Comparison of ENCODE assay signal across 16 cellular contexts in genomic region chr10:470339-471003, GRCh38.
DNase-seq lines count a peak whose midpoint lies in the region; ATAC-seq lines count a peak whose summit lies in the region.
"Had no signal": no experiment of that assay in that cellular context is flagged by ENCODE, and none has a peak within 500 bp of the region (broad histone marks: within the 10 kb centered on the region; RNA-seq: fewer than 3 reads in every experiment).

No MANE protein-coding gene starts in this region.

- no peak overlapping the region for H3K4ac ChIP-seq in neuronal stem cell (ENCODE audit: low read length)

- H3K23ac ChIP-seq in neuronal stem cell (ENCODE audit: low read depth, low read length, poor library complexity), result peak overlapping the region; percentile 73

- H2BK5ac ChIP-seq in neuronal stem cell (ENCODE audit: low read length), result no peak overlapping the region

- no peak for ATAC-seq in HG02973 (IDR thresholded peaks at IDR 0.05; ENCODE audit: unreplicated experiment)
- ATAC-seq: HCT116 had no signal

- no peak overlapping the region for H2AK5ac ChIP-seq in neuronal stem cell (ENCODE audit: low read depth, low read length)

- no peaks in the 10 kb centered on the region for H3K9me3 Mint-ChIP-seq in activated naive CD4-positive, alpha-beta T cell treated with anti-CD3 and anti-CD28 coated beads, Interleukin-2, amount 50 U/mL, for 24 hours
- H3K9me3 Mint-ChIP-seq: memory B cell had no signal

- no peak overlapping the region for H2BK120ac ChIP-seq in neuronal stem cell (ENCODE audit: low read depth, low read length)

- H3K18ac ChIP-seq in neuronal stem cell (ENCODE audit: low read length), result no peak overlapping the region

- no peaks in the 10 kb centered on the region for H3K4me1 ChIP-seq in neuronal stem cell (ENCODE audit: control insufficient read depth in 2 of 2, insufficient read depth in 1 of 2, low read depth in 1 of 2, low read length in 2 of 2)
- H3K4me1 ChIP-seq: SJSA1, uterus had no signal

- H4K8ac ChIP-seq in neuronal stem cell (ENCODE audit: low read depth, low read length), result no peak overlapping the region

- H3K36me3 ChIP-seq in neuronal stem cell (replicated peaks in 1 of 2; ENCODE audit: control insufficient read depth in 2 of 2, insufficient read depth in 2 of 2, low read length in 2 of 2), result peaks cover 25 to 65% of the 10 kb centered on the region in 2 donors
- H3K36me3 ChIP-seq in H7 (replicated peaks; ENCODE audit: control insufficient read depth, insufficient read depth, low read length), result no peaks in the 10 kb centered on the region
- H3K36me3 ChIP-seq: uterus had no signal

- peaks cover 28% of the 10 kb centered on the region for H3K4me1 Mint-ChIP-seq in activated naive CD4-positive, alpha-beta T cell treated with anti-CD3 and anti-CD28 coated beads, Interleukin-2, amount 50 U/mL, for 24 hours
- H3K4me1 Mint-ChIP-seq: memory B cell had no signal

- peaks cover 0 to 2% of the 10 kb centered on the region in 2 donors for H3K9me3 ChIP-seq in neuronal stem cell (replicated peaks in 1 of 2; ENCODE audit: control insufficient read depth in 2 of 2, insufficient read depth in 1 of 2, low read depth in 1 of 2, low read length in 2 of 2)
- H3K9me3 ChIP-seq: SJSA1, uterus had no signal

- H3K27ac ChIP-seq in neuronal stem cell (replicated peaks; ENCODE audit: low read length), result no peak overlapping the region
- H3K27ac ChIP-seq: SJSA1, uterus had no signal

- peaks cover 12% of the 10 kb centered on the region for H3K36me3 Mint-ChIP-seq in activated naive CD4-positive, alpha-beta T cell treated with anti-CD3 and anti-CD28 coated beads, Interleukin-2, amount 50 U/mL, for 24 hours

- peak overlapping the region; percentile 71 for H3K27ac Mint-ChIP-seq in activated naive CD4-positive, alpha-beta T cell treated with anti-CD3 and anti-CD28 coated beads, Interleukin-2, amount 50 U/mL, for 24 hours
- H3K27ac Mint-ChIP-seq: memory B cell had no signal

- H3K27me3 ChIP-seq in neuronal stem cell (ENCODE audit: control insufficient read depth in 3 of 3, insufficient read depth in 3 of 3, low read depth in 1 of 3, low read length in 3 of 3) (no peaks in the 10 kb centered on the region), H7 (ENCODE audit: control insufficient read depth, insufficient read depth, low read length) (no peaks in the 10 kb centered on the region)
- H3K27me3 ChIP-seq: SJSA1, uterus had no signal

- H3K79me1 ChIP-seq in neuronal stem cell (ENCODE audit: low read depth, low read length), result peaks cover 2% of the 10 kb centered on the region

- peak; percentile 73 for DNase-seq in Jurkat, Clone E6-1 (ENCODE audit: low read depth, low spot score)
- peak; percentile 18 to 24 for DNase-seq in activated CD4-positive, alpha-beta T cell treated with anti-CD3 and anti-CD28 coated beads, Interleukin-2, amount 50 U/mL, for 4 hours
- no peak for DNase-seq in neuronal stem cell (ENCODE audit: low spot score)
- DNase-seq in H7, result no peak
- no peak for DNase-seq in pons (ENCODE audit: low spot score)
- no peak for DNase-seq in NCI-H128 (lab: John Stamatoyannopoulos, UW; ENCODE audit: unreplicated experiment)
- DNase-seq: amygdala, DMS 273 treated with DMSO at 0.1 percent for 48 hours, NCI-H2107, occipital lobe, uterus had no signal

- no peaks in the 10 kb centered on the region for H3K27me3 Mint-ChIP-seq in activated naive CD4-positive, alpha-beta T cell treated with anti-CD3 and anti-CD28 coated beads, Interleukin-2, amount 50 U/mL, for 24 hours

- no peak overlapping the region for H4K91ac ChIP-seq in neuronal stem cell (ENCODE audit: low read depth, low read length, poor library complexity)

- H2AFZ ChIP-seq in neuronal stem cell (ENCODE audit: low read length), result no peak overlapping the region

- peak overlapping the region; percentile 12 for H3K9ac ChIP-seq in neuronal stem cell (ENCODE audit: low read depth, low read length, poor library complexity)

- no peak overlapping the region for H3K4me2 ChIP-seq in neuronal stem cell (ENCODE audit: insufficient read depth, low read length, poor library complexity, severe bottlenecking)

- no peak overlapping the region for H3K14ac ChIP-seq in neuronal stem cell (ENCODE audit: low read length)

- H2BK12ac ChIP-seq in neuronal stem cell (ENCODE audit: low read length), result no peak overlapping the region

- WGBS in neuronal stem cell (ENCODE audit: extremely low coverage in 2 of 2, insufficient read length in 2 of 2, insufficient replicate concordance in 1 of 2), 2 donors, result no CpG with 5 or more reads among the region's 20 CpGs

- H3K4me3 Mint-ChIP-seq in activated naive CD4-positive, alpha-beta T cell treated with anti-CD3 and anti-CD28 coated beads, Interleukin-2, amount 50 U/mL, for 24 hours, result peak overlapping the region; percentile 28
- H3K4me3 Mint-ChIP-seq: memory B cell had no signal

- H3K4me3 ChIP-seq in Jurkat, Clone E6-1 (ENCODE audit: low read length), result peak overlapping the region; percentile 44
- H3K4me3 ChIP-seq in neuronal stem cell (ENCODE audit: low read length in 2 of 2) (no peak overlapping the region), H7 (ENCODE audit: insufficient read depth, low read depth, low read length) (no peak overlapping the region)
- H3K4me3 ChIP-seq: SJSA1, uterus had no signal

- no peak overlapping the region for H2BK15ac ChIP-seq in neuronal stem cell (ENCODE audit: low read length)

Comparison
In these comparisons a context has a peak if more than half of its experiments do, and no peak if none do; other contexts are left out.
1. DNase-seq: peak in Jurkat, Clone E6-1 (single experiment) and activated CD4-positive, alpha-beta T cell treated with anti-CD3 and anti-CD28 coated beads, Interleukin-2, amount 50 U/mL, for 4 hours (2 of 2); none in neuronal stem cell (single experiment), H7 (single experiment), pons (single experiment) and NCI-H128 (single experiment).